ENCODE assay signal across 24 cellular contexts in genomic region chr5:133365738-133366137, GRCh38.
"Had no signal": no experiment of that assay in that cellular context is flagged by ENCODE, and none has a peak within 500 bp of the region (broad histone marks: within the 10 kb centered on the region; RNA-seq: fewer than 3 reads in every experiment).

No MANE protein-coding gene starts in this region.

- H3K9me3 ChIP-seq: ascending aorta, body of pancreas, Peyer's patch, SJCRH30, SK-N-SH had no signal

- H3K36me3 Mint-ChIP-seq: activated naive CD4-positive, alpha-beta T cell treated with anti-CD3 and anti-CD28 coated beads, Interleukin-2, amount 50 U/mL, for 24 hours had no signal

- H3K9me2 ChIP-seq: SK-N-SH had no signal

- H3K27me3 ChIP-seq: ascending aorta, body of pancreas, Peyer's patch, SJCRH30 had no signal

- H3K27ac ChIP-seq: ascending aorta, body of pancreas, KMS-11, Peyer's patch, RWPE1, SJCRH30 had no signal

- H3K9me3 Mint-ChIP-seq: activated naive CD4-positive, alpha-beta T cell treated with anti-CD3 and anti-CD28 coated beads, Interleukin-2, amount 50 U/mL, for 24 hours had no signal

- H3K4me1 ChIP-seq: ascending aorta, body of pancreas, Peyer's patch had no signal

- H3K4me2 ChIP-seq: KMS-11, SK-N-SH had no signal

- H3K36me3 ChIP-seq: ascending aorta, Peyer's patch, SJCRH30 had no signal

- H3K4me1 Mint-ChIP-seq: activated naive CD4-positive, alpha-beta T cell treated with anti-CD3 and anti-CD28 coated beads, Interleukin-2, amount 50 U/mL, for 24 hours had no signal

- ATAC-seq: activated CD8-positive, alpha-beta T cell treated with anti-CD3 and anti-CD28 coated beads, Interleukin-2, amount 10 ng/mL, durations not matched to agents 7 days and 5 days; body of pancreas had no signal

- H3K27ac Mint-ChIP-seq: activated CD8-positive, alpha-beta T cell treated with anti-CD3 and anti-CD28 coated beads, Interleukin-2, amount 10 ng/mL, durations not matched to agents 7 days and 5 days; activated naive CD4-positive, alpha-beta T cell treated with anti-CD3 and anti-CD28 coated beads, Interleukin-2, amount 50 U/mL, for 24 hours had no signal

- DNase-seq: activated CD4-positive, alpha-beta T cell treated with anti-CD3 and anti-CD28 coated beads, Interleukin-2, amount 50 U/mL, for 4 hours; activated CD4-positive, CD25-positive, alpha-beta regulatory T cell treated with anti-CD3 and anti-CD28 coated beads, Interleukin-2, amount 50 U/mL, for 72 hours; activated CD8-positive, alpha-beta memory T cell treated with anti-CD3 and anti-CD28 coated beads, Interleukin-2, amount 50 U/mL, for 48 hours; activated CD8-positive, alpha-beta T cell treated with anti-CD3 and anti-CD28 coated beads, Interleukin-2, amount 10 ng/mL, durations not matched to agents 7 days and 5 days; activated effector memory CD4-positive, alpha-beta T cell treated with Interleukin-2 at 50 U/mL for 16 hours; activated naive CD4-positive, alpha-beta T cell; activated T-cell treated with anti-CD3 and anti-CD28 coated beads, Interleukin-2, amount 50 U/mL, for 1 hour; body of pancreas; NCI-H1092; NCI-H1417 treated with DMSO at 0.1 percent for 48 hours; NCI-H1694; NCI-H2029; NCI-H345; NCI-H510A; NCI-H526 treated with DMSO at 0.1 percent for 48 hours; Peyer's patch; Right ventricle myocardium superior; T-helper 1 cell had no signal

- H3K4me3 ChIP-seq: ascending aorta, body of pancreas, Peyer's patch, SJCRH30 had no signal

- H3K4me3 Mint-ChIP-seq: activated CD8-positive, alpha-beta T cell treated with anti-CD3 and anti-CD28 coated beads, Interleukin-2, amount 10 ng/mL, durations not matched to agents 7 days and 5 days; activated naive CD4-positive, alpha-beta T cell treated with anti-CD3 and anti-CD28 coated beads, Interleukin-2, amount 50 U/mL, for 24 hours had no signal
